In genomic region chr7:87712571-87712970, GRCh38 we compare ENCODE assay signal across 21 cellular contexts.
"Had no signal": no experiment of that assay in that cellular context is flagged by ENCODE, and none has a peak within 500 bp of the region (broad histone marks: within the 10 kb centered on the region; RNA-seq: fewer than 3 reads in every experiment).

No MANE protein-coding gene starts in this region.

- DNase-seq: activated CD4-positive, alpha-beta T cell treated with anti-CD3 and anti-CD28 coated beads for 48 hours; activated CD8-positive, alpha-beta memory T cell treated with anti-CD3 and anti-CD28 coated beads, Interleukin-2, amount 50 U/mL, for 4 hours; activated CD8-positive, alpha-beta T cell treated with anti-CD3 and anti-CD28 coated beads for 36 hours; activated naive CD8-positive, alpha-beta T cell treated with anti-CD3 and anti-CD28 coated beads for 36 hours; activated T-cell treated with anti-CD3 and anti-CD28 coated beads, Interleukin-2, amount 50 U/mL, for 72 hours; aorta; dorsolateral prefrontal cortex; endodermal cell; erythroblast; islet precursor cell; mammary epithelial cell; naive B cell; posterior cingulate gyrus; small intestine; stimulated activated CD4-positive, alpha-beta T cell treated with anti-CD3 and anti-CD28 coated beads, Interleukin-4, amount 100 ng/mL, for 24 hours; stimulated activated naive CD4-positive, alpha-beta T cell treated with Interleukin-2 at 50 U/mL for 16 hours; substantia nigra; T-helper 2 cell; transverse colon had no signal

- H3K4me3 Mint-ChIP-seq: activated CD8-positive, alpha-beta T cell treated with anti-CD3 and anti-CD28 coated beads for 36 hours; activated naive CD8-positive, alpha-beta T cell treated with anti-CD3 and anti-CD28 coated beads for 36 hours; activated T-cell treated with anti-CD3 and anti-CD28 coated beads, Interleukin-2, amount 50 U/mL, for 72 hours; endodermal cell; naive B cell; WTC11 had no signal

- H3K4me1 ChIP-seq: transverse colon had no signal

- H3K9me3 ChIP-seq: transverse colon had no signal

- H3K4me1 Mint-ChIP-seq: activated naive CD8-positive, alpha-beta T cell treated with anti-CD3 and anti-CD28 coated beads for 36 hours; endodermal cell; naive B cell had no signal

- H3K27me3 ChIP-seq: dorsolateral prefrontal cortex, transverse colon had no signal

- ATAC-seq: activated CD8-positive, alpha-beta T cell treated with anti-CD3 and anti-CD28 coated beads for 36 hours; activated T-cell treated with anti-CD3 and anti-CD28 coated beads, Interleukin-2, amount 50 U/mL, for 72 hours; left lobe of liver; WTC11 had no signal

- H3K4me3 ChIP-seq: transverse colon had no signal

- H3K27ac Mint-ChIP-seq: activated CD8-positive, alpha-beta T cell treated with anti-CD3 and anti-CD28 coated beads for 36 hours; activated naive CD8-positive, alpha-beta T cell treated with anti-CD3 and anti-CD28 coated beads for 36 hours; activated T-cell treated with anti-CD3 and anti-CD28 coated beads, Interleukin-2, amount 50 U/mL, for 72 hours; endodermal cell; naive B cell had no signal

- H3K27ac ChIP-seq: transverse colon had no signal

- H3K9me3 Mint-ChIP-seq: activated CD8-positive, alpha-beta T cell treated with anti-CD3 and anti-CD28 coated beads for 36 hours; activated T-cell treated with anti-CD3 and anti-CD28 coated beads, Interleukin-2, amount 50 U/mL, for 72 hours had no signal

- H3K36me3 ChIP-seq: transverse colon had no signal
